Comparison of ENCODE assay signal across 30 cellular contexts in genomic region chr10:96768136-96768535, GRCh38. TPM values are rescaled to one million over a fixed set of nuclear protein-coding genes. Genes with fewer than 3 reads are reported as not detected.
"Had no signal": no experiment of that assay in that cellular context is flagged by ENCODE, and none has a peak within 500 bp of the region (broad histone marks: within the 10 kb centered on the region; RNA-seq: fewer than 3 reads in every experiment).

No MANE protein-coding gene starts in this region.

- H3K27me3 ChIP-seq: brain microvascular endothelial cell had no signal

- H3K27me3 Mint-ChIP-seq: activated CD4-positive, alpha-beta T cell treated with anti-CD3 and anti-CD28 coated beads for 36 hours; activated naive CD8-positive, alpha-beta T cell; central memory CD8-positive, alpha-beta T cell; effector memory CD8-positive, alpha-beta T cell had no signal

- H3K4me3 ChIP-seq: esophagus squamous epithelium, gastroesophageal sphincter, heart right ventricle had no signal

- H3K4me3 Mint-ChIP-seq: activated CD4-positive, alpha-beta memory T cell treated with anti-CD3 and anti-CD28 coated beads, Interleukin-2, amount 10 ng/mL, durations not matched to agents 7 days and 5 days; activated CD4-positive, alpha-beta T cell treated with anti-CD3 and anti-CD28 coated beads for 36 hours; activated CD4-positive, alpha-beta T cell treated with anti-CD3 and anti-CD28 coated beads, Interleukin-2, amount 10 ng/mL, durations not matched to agents 24 days and 14 days; activated naive CD8-positive, alpha-beta T cell; activated T-cell treated with anti-CD3 and anti-CD28 coated beads, Interleukin-2, amount 50 U/mL, for 4 hours; activated T-helper 17 cell treated with anti-CD3 and anti-CD28 coated beads, Interleukin-2, amount 50 U/mL, for 72 hours; central memory CD8-positive, alpha-beta T cell; effector memory CD8-positive, alpha-beta T cell; T-helper 17 cell; T-helper 2 cell treated with Interferon-gamma antibody and Interleukin-4, amounts not matched to agents 5 μg/mL and 100 μg/mL, for 36 hours had no signal

- H3K27ac ChIP-seq: brain microvascular endothelial cell, esophagus squamous epithelium, gastroesophageal sphincter, heart right ventricle had no signal

- H3K9me3 Mint-ChIP-seq: central memory CD8-positive, alpha-beta T cell had no signal

- H3K4me1 ChIP-seq: esophagus squamous epithelium, gastroesophageal sphincter had no signal

- H3K4me1 Mint-ChIP-seq: activated CD4-positive, alpha-beta T cell treated with anti-CD3 and anti-CD28 coated beads for 36 hours; activated CD4-positive, alpha-beta T cell treated with anti-CD3 and anti-CD28 coated beads, Interleukin-2, amount 10 ng/mL, durations not matched to agents 24 days and 14 days had no signal

- ATAC-seq: activated CD4-positive, alpha-beta T cell treated with anti-CD3 and anti-CD28 coated beads for 36 hours; activated T-cell treated with anti-CD3 and anti-CD28 coated beads, Interleukin-2, amount 50 U/mL, for 4 hours; activated T-helper 17 cell treated with anti-CD3 and anti-CD28 coated beads, Interleukin-2, amount 50 U/mL, for 72 hours; effector memory CD8-positive, alpha-beta T cell; gastroesophageal sphincter; heart right ventricle; T-helper 17 cell had no signal

- H3K36me3 Mint-ChIP-seq: activated naive CD8-positive, alpha-beta T cell had no signal

- DNase-seq: activated CD4-positive, alpha-beta memory T cell treated with anti-CD3 and anti-CD28 coated beads, Interleukin-2, amount 10 ng/mL, durations not matched to agents 7 days and 5 days; activated CD4-positive, alpha-beta T cell treated with anti-CD3 and anti-CD28 coated beads for 36 hours; activated CD4-positive, alpha-beta T cell treated with anti-CD3 and anti-CD28 coated beads, Interleukin-2, amount 10 ng/mL, durations not matched to agents 24 days and 14 days; activated CD4-positive, CD25-positive, alpha-beta regulatory T cell; activated CD4-positive, CD25-positive, alpha-beta regulatory T cell treated with anti-CD3 and anti-CD28 coated beads, Interleukin-2, amount 50 U/mL, for 72 hours; activated CD8-positive, alpha-beta memory T cell treated with anti-CD3 and anti-CD28 coated beads for 24 hours; activated effector memory CD4-positive, alpha-beta T cell treated with Interleukin-2 at 50 U/mL for 16 hours; activated gamma-delta T cell treated with Interleukin-2 at 50 U/mL for 16 hours; activated naive CD4-positive, alpha-beta T cell treated with anti-CD3 and anti-CD28 coated beads, Interleukin-2, amount 50 U/mL, for 16 hours; activated naive CD4-positive, alpha-beta T cell treated with Interleukin-2 at 50 U/mL for 16 hours; activated T-cell treated with anti-CD3 and anti-CD28 coated beads, Interleukin-2, amount 50 U/mL, for 4 hours; amniotic stem cell; anterior cingulate cortex; brain microvascular endothelial cell; cortex of kidney; effector CD4-positive, alpha-beta T cell; effector memory CD8-positive, alpha-beta T cell; esophagus squamous epithelium; foreskin melanocyte; heart right ventricle; T-helper 1 cell; T-helper 17 cell; T1000 had no signal

- H3K27ac Mint-ChIP-seq: activated CD4-positive, alpha-beta memory T cell treated with anti-CD3 and anti-CD28 coated beads, Interleukin-2, amount 10 ng/mL, durations not matched to agents 7 days and 5 days; activated CD4-positive, alpha-beta T cell treated with anti-CD3 and anti-CD28 coated beads for 36 hours; activated CD4-positive, alpha-beta T cell treated with anti-CD3 and anti-CD28 coated beads, Interleukin-2, amount 10 ng/mL, durations not matched to agents 24 days and 14 days; activated naive CD8-positive, alpha-beta T cell; activated T-helper 17 cell treated with anti-CD3 and anti-CD28 coated beads, Interleukin-2, amount 50 U/mL, for 72 hours; effector memory CD8-positive, alpha-beta T cell; T-helper 17 cell; T-helper 2 cell treated with Interferon-gamma antibody and Interleukin-4, amounts not matched to agents 5 μg/mL and 100 μg/mL, for 36 hours had no signal

- H3K36me3 ChIP-seq: brain microvascular endothelial cell, esophagus squamous epithelium, gastroesophageal sphincter, heart right ventricle had no signal

RNA-seq across cellular contexts. Expression of gene PIK3AP1, which starts 47.8 kb away (rescaled TPM):
- total RNA-seq: dermis blood vessel endothelial cell, fibroblast of villous mesenchyme had no signal
